ENCODE assay signal across 1 cellular context in genomic region chr20:19816386-19816785, GRCh38.
TF ChIP-seq lines count a peak whose summit lies in the region.

No MANE protein-coding gene starts in this region.

TF ChIP-seq in endothelial cell of umbilical vein, 7 proteins besides CTCF, POLR2A, EP300 and RAD21:
- TF ChIP-seq JUN (IDR thresholded peaks at IDR 0.05; ENCODE audit: borderline replicate concordance, insufficient read depth, insufficient read length, low read depth) (no peak), MYC (IDR thresholded peaks at IDR 0.05; ENCODE audit: low read depth, low read length) (no peak), FOS (IDR thresholded peaks at IDR 0.05; ENCODE audit: borderline replicate concordance, insufficient read depth, low read length) (no peak), EZH2 (IDR thresholded peaks at IDR 0.05; ENCODE audit: borderline replicate concordance, low read depth, low read length, severe bottlenecking) (no peak), MAX (IDR thresholded peaks at IDR 0.05; ENCODE audit: insufficient read depth, insufficient read length) (no peak), GATA2 (IDR thresholded peaks at IDR 0.05; ENCODE audit: insufficient read depth, insufficient read length, low read depth, low read length) (no peak), POLR2AphosphoS5 (IDR thresholded peaks at IDR 0.05; ENCODE audit: insufficient read depth, low read depth, low read length) (no peak)
